ENCODE assay signal across 8 cellular contexts in genomic region chr3:102224171-102224570, GRCh38.
DNase-seq lines count a peak whose midpoint lies in the region; ATAC-seq, FAIRE-seq and TF ChIP-seq lines count a peak whose summit lies in the region.

No MANE protein-coding gene starts in this region.

- no peaks in the 10 kb centered on the region for H4K20me1 ChIP-seq in mammary epithelial cell (ENCODE audit: insufficient read depth, low read length)
- no peaks in the 10 kb centered on the region for H4K20me1 ChIP-seq in osteoblast (ENCODE audit: insufficient read depth, low read length)

- no peaks in the 10 kb centered on the region for H3K9me3 Mint-ChIP-seq in activated CD8-positive, alpha-beta memory T cell treated with anti-CD3 and anti-CD28 coated beads, Interleukin-2, amount 10 ng/mL, durations not matched to agents 7 days and 5 days (ENCODE audit: low read depth)

- no peaks in the 10 kb centered on the region for H3K36me3 Mint-ChIP-seq in activated CD8-positive, alpha-beta memory T cell treated with anti-CD3 and anti-CD28 coated beads, Interleukin-2, amount 10 ng/mL, durations not matched to agents 7 days and 5 days

- no peak for ATAC-seq in activated CD8-positive, alpha-beta memory T cell treated with anti-CD3 and anti-CD28 coated beads, Interleukin-2, amount 10 ng/mL, durations not matched to agents 7 days and 5 days

- TF ChIP-seq POLR2A in H54 (IDR thresholded peaks at IDR 0.05; ENCODE audit: low read depth, low read length): no peak

- H3K4me1 Mint-ChIP-seq in activated CD8-positive, alpha-beta memory T cell treated with anti-CD3 and anti-CD28 coated beads, Interleukin-2, amount 10 ng/mL, durations not matched to agents 7 days and 5 days: peaks cover 16% of the 10 kb centered on the region

- H3K36me3 ChIP-seq in mammary epithelial cell (ENCODE audit: insufficient read depth, low read length) (no peaks in the 10 kb centered on the region), osteoblast (ENCODE audit: insufficient read depth, low read length) (no peaks in the 10 kb centered on the region)

- intact Hi-C loops in mammary epithelial cell (cut with micrococcal nuclease): loop anchor here (2.0 to 10.0 kb wide), 5 partner anchors 33 to 529 kb away; no protein-coding TSS in a partner anchor

- no peak overlapping the region for H3K4me3 Mint-ChIP-seq in activated CD8-positive, alpha-beta memory T cell treated with anti-CD3 and anti-CD28 coated beads, Interleukin-2, amount 10 ng/mL, durations not matched to agents 7 days and 5 days

- no peak overlapping the region for H3K27ac Mint-ChIP-seq in activated CD8-positive, alpha-beta memory T cell treated with anti-CD3 and anti-CD28 coated beads, Interleukin-2, amount 10 ng/mL, durations not matched to agents 7 days and 5 days

- H3K4me3 ChIP-seq in GM12865 (ENCODE audit: low read depth, low read length) (no peak overlapping the region), mammary epithelial cell (replicated peaks in 1 of 3; ENCODE audit: insufficient read depth in 1 of 3, low read depth in 2 of 3, low read length in 3 of 3) (no peak overlapping the region), osteoblast (ENCODE audit: insufficient read depth, low read length) (no peak overlapping the region)

- H3K4me2 ChIP-seq in mammary epithelial cell (ENCODE audit: insufficient read depth, low read depth, low read length) (no peak overlapping the region), osteoblast (ENCODE audit: insufficient read depth, low read length) (no peak overlapping the region)

- TF ChIP-seq CTCF in GM12865 (IDR thresholded peaks at IDR 0.05; ENCODE audit: insufficient read depth, low read depth, low read length, missing control alignments): no peak
- TF ChIP-seq CTCF in mammary epithelial cell (conservative IDR thresholded peaks at IDR 0.05 in 1 of 2, IDR thresholded peaks at IDR 0.05 in 1 of 2; ENCODE audit: extremely low read depth in 1 of 2, insufficient read depth in 1 of 2, low read depth in 1 of 2, low read length in 2 of 2): peak; percentile 22 to 52
- peak; percentile 56 for TF ChIP-seq CTCF in osteoblast (IDR thresholded peaks at IDR 0.05; ENCODE audit: extremely low read depth, low read depth, low read length)

- H3K79me2 ChIP-seq in mammary epithelial cell (ENCODE audit: insufficient read depth, low read length): no peaks in the 10 kb centered on the region
- H3K79me2 ChIP-seq in osteoblast (ENCODE audit: insufficient read depth, low read length): no peaks in the 10 kb centered on the region

- in situ Hi-C loops in mammary epithelial cell (cut with MboI; ENCODE audit: low sequenced_read_pairs in 2 of 2): loop anchor here in 1 of 2 donors (10.0 kb wide), 1 partner anchor 229 kb away; no protein-coding TSS in a partner anchor

- dilution Hi-C loops in mammary epithelial cell (cut with HindIII; ENCODE audit: low sequenced_read_pairs): loop anchor here (5.0 kb wide), 1 partner anchor 67 kb away; no protein-coding TSS in a partner anchor

- H3K27ac ChIP-seq in mammary epithelial cell (ENCODE audit: insufficient read depth, low read depth, low read length): no peak overlapping the region
- H3K27ac ChIP-seq in osteoblast (ENCODE audit: low read depth, low read length): no peak overlapping the region

- no peak overlapping the region for H2AFZ ChIP-seq in mammary epithelial cell (ENCODE audit: low read depth, low read length)
- no peak overlapping the region for H2AFZ ChIP-seq in osteoblast (ENCODE audit: low read length)

- no peak overlapping the region for H3K9ac ChIP-seq in mammary epithelial cell (ENCODE audit: insufficient read depth, low read length)

- CTCF ChIA-PET in mammary epithelial cell (lab: Charles Lee; ENCODE audit: low non-redundant PET): interaction anchor here (0.6 kb wide), 1 partner anchor 100 kb away, joined by 3 read pairs; no protein-coding TSS in a partner anchor
- CTCF ChIA-PET in activated CD8-positive, alpha-beta memory T cell treated with anti-CD3 and anti-CD28 coated beads, Interleukin-2, amount 10 ng/mL, durations not matched to agents 7 days and 5 days (lab: Charles Lee): interaction anchor here (1.1 to 6.5 kb wide), 6 partner anchors 10 to 422 kb away, joined by 3 to 128 read pairs (median 6); no protein-coding TSS in a partner anchor

- H3K9me3 ChIP-seq in mammary epithelial cell (replicated peaks; ENCODE audit: insufficient read depth, low read length) (no peaks in the 10 kb centered on the region), osteoblast (ENCODE audit: low read depth, low read length) (no peaks in the 10 kb centered on the region)

- peaks cover 36% of the 10 kb centered on the region for H3K27me3 Mint-ChIP-seq in activated CD8-positive, alpha-beta memory T cell treated with anti-CD3 and anti-CD28 coated beads, Interleukin-2, amount 10 ng/mL, durations not matched to agents 7 days and 5 days

- peak; percentile 44 for DNase-seq in GM12865 (ENCODE audit: low read depth)
- DNase-seq in HPDE6-E6E7 (ENCODE audit: extremely low spot score): peak; percentile 17
- DNase-seq in mammary epithelial cell: no peak
- DNase-seq in osteoblast (ENCODE audit: insufficient read length, low spot score, missing footprints): peak; percentile 46
- DNase-seq in H54 (ENCODE audit: insufficient read length, low spot score): no peak
- no peak for DNase-seq in NCI-H345 (lab: John Stamatoyannopoulos, UW)
- DNase-seq in activated CD8-positive, alpha-beta memory T cell treated with anti-CD3 and anti-CD28 coated beads, Interleukin-2, amount 10 ng/mL, durations not matched to agents 7 days and 5 days: no peak
- DNase-seq in NCI-H526 treated with DMSO at 0.1 percent for 48 hours (lab: John Stamatoyannopoulos, UW): no peak

- H3K27me3 ChIP-seq in mammary epithelial cell (ENCODE audit: insufficient read depth, low read length): no peaks in the 10 kb centered on the region
- H3K27me3 ChIP-seq in osteoblast (ENCODE audit: insufficient read depth, low read length): no peaks in the 10 kb centered on the region

- no TSS peak for BruUV-seq in mammary epithelial cell (replicated peaks; lab: Mats Ljungman, UMichigan)

- WGBS in mammary epithelial cell (ENCODE audit: low coverage, missing lambda C conversion rate): 94% methylated on average over 3 of the region's 3 CpGs

- no peak for FAIRE-seq in H54 (lab: Jason Lieb, UNC)

- H3K4me1 ChIP-seq in mammary epithelial cell (ENCODE audit: insufficient read depth, low read length) (peaks cover 2% of the 10 kb centered on the region), osteoblast (ENCODE audit: insufficient read depth, low read length) (no peaks in the 10 kb centered on the region)

Comparison
In these comparisons a context has a peak if more than half of its experiments do, and no peak if none do; other contexts are left out.
1. DNase-seq: peak in GM12865 (single experiment), HPDE6-E6E7 (single experiment) and osteoblast (single experiment); none in mammary epithelial cell (single experiment), H54 (single experiment), NCI-H345 (single experiment), activated CD8-positive, alpha-beta memory T cell treated with anti-CD3 and anti-CD28 coated beads, Interleukin-2, amount 10 ng/mL, durations not matched to agents 7 days and 5 days (single experiment) and NCI-H526 treated with DMSO at 0.1 percent for 48 hours (single experiment).